Comparison of ENCODE assay signal across 1 cellular context in genomic region chr3:65946438-65946837, GRCh38.
TF ChIP-seq lines count a peak whose summit lies in the region.

No MANE protein-coding gene starts in this region.

TF ChIP-seq in SK-N-SH treated with all-trans-retinoic acid at 6 μM for 48 hours, 23 proteins besides CTCF, POLR2A, EP300 and RAD21 (continued from another document):
- TF ChIP-seq CREB5 (CRISPR knock-in tag; IDR thresholded peaks at IDR 0.05; ENCODE audit: low read depth) (no peak), ZNF8 (CRISPR knock-in tag; IDR thresholded peaks at IDR 0.05) (no peak), PPARA (CRISPR knock-in tag; IDR thresholded peaks at IDR 0.05; ENCODE audit: borderline replicate concordance) (no peak)
